In the genomic region with DNA sequence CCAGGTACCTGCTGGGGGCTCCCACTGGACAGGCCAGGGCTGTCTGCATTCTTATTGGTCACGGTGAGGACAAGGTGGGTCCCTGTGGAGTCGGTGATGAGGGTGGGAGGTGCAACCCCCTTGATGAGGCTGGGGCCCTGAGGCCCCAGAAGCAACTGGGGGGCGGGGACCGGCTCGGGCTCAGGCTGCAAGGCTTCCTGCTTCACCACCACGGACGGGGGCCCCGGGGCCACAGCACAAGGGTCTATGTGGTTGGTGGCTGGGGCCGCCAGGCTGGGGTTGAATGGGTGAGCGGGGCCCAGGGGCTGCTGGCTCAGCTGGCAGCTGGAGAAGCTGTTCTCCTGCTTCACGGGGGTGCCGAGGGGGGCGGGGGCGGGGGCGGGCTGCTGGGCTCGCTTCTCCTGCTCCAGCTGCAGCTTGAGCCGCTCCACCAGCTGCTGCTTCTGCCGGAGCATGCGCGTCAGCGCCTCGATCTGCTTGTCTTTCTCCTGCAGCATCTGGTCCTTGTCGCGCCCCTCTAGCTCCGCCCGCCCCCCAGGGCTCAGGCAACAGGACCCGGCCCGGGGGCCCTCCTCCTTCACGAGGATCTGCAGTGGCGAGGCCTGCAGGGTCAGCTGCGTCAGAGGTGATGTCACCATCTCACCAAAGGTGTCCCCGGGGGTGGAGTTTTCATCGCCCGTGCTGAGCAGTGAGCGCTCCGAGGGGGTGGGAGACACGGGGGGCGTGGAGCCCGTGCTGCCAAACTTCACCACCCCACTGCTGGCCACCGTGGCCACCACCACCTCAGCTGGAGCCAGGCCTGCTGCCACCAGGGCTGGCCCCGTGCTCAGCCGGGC, we compare ENCODE assay signal across 12 cellular contexts. TPM values are rescaled to one million over a fixed set of nuclear protein-coding genes. Genes with fewer than 3 reads are reported as not detected.
DNase-seq lines count a peak whose midpoint lies in the region; ATAC-seq, FAIRE-seq and TF ChIP-seq lines count a peak whose summit lies in the region.
"Had no signal": no experiment of that assay in that cellular context is flagged by ENCODE, and none has a peak within 500 bp of the region (broad histone marks: within the 10 kb centered on the region; RNA-seq: fewer than 3 reads in every experiment).

No MANE protein-coding gene starts in this region.

- no peaks in the 10 kb centered on the region for H3K9me3 Mint-ChIP-seq in osteocyte (ENCODE audit: unreplicated experiment)
- H3K9me3 Mint-ChIP-seq: activated naive CD4-positive, alpha-beta T cell treated with anti-CD3 and anti-CD28 coated beads, Interleukin-2, amount 10 ng/mL, durations not matched to agents 7 days and 5 days had no signal

- FAIRE-seq in H54 (lab: Jason Lieb, UNC) = no peak

- DNase-seq in NCI-H1092 (lab: John Stamatoyannopoulos, UW) = peak; percentile 77
- DNase-seq in WERI-Rb-1 = peak; percentile 83
- peak; percentile 63 for DNase-seq in left ventricle myocardium superior
- DNase-seq in H54 (ENCODE audit: insufficient read length, low spot score) = no peak
- no peak for DNase-seq in osteocyte (ENCODE audit: extremely low spot score, unreplicated experiment)
- DNase-seq: activated naive CD4-positive, alpha-beta T cell treated with anti-CD3 and anti-CD28 coated beads, Interleukin-2, amount 10 ng/mL, durations not matched to agents 7 days and 5 days; PC-3 had no signal

- TF ChIP-seq CTCF in WERI-Rb-1 (IDR thresholded peaks at IDR 0.05; ENCODE audit: low read depth, low read length) (no peak), osteocyte (IDR thresholded peaks at IDR 0.05) (no peak)

- TF ChIP-seq POLR2A in H54 (IDR thresholded peaks at IDR 0.05; ENCODE audit: low read depth, low read length) = no peak

- peak overlapping the region; percentile 85 for H3K27ac ChIP-seq in BLaER1
- peak overlapping the region; percentile 55 for H3K27ac ChIP-seq in WERI-Rb-1
- H3K27ac ChIP-seq: C4-2B, KMS-11 had no signal

- H3K27me3 ChIP-seq in BLaER1 (no peaks in the 10 kb centered on the region), WERI-Rb-1 (ENCODE audit: insufficient read depth, low read depth, severe bottlenecking) (no peaks in the 10 kb centered on the region)

- H3K27ac Mint-ChIP-seq in osteocyte (ENCODE audit: unreplicated experiment) = no peak overlapping the region

- H3K9ac ChIP-seq in BLaER1 = peak overlapping the region; percentile 43; the same call in 1 of the 2 replicates
- H3K9ac ChIP-seq: KMS-11 had no signal

- H3K4me1 Mint-ChIP-seq in osteocyte (ENCODE audit: unreplicated experiment) = peaks cover 9% of the 10 kb centered on the region

- H4K20me1 ChIP-seq in BLaER1 = peaks cover 15% of the 10 kb centered on the region; the same call in 1 of the 2 replicates

- intact Hi-C loops in left ventricle myocardium superior (cut with micrococcal nuclease) = no loop called here

- no peak overlapping the region for H3K4me3 Mint-ChIP-seq in osteocyte (ENCODE audit: unreplicated experiment)
- H3K4me3 Mint-ChIP-seq: activated naive CD4-positive, alpha-beta T cell treated with anti-CD3 and anti-CD28 coated beads, Interleukin-2, amount 10 ng/mL, durations not matched to agents 7 days and 5 days had no signal

- H3K36me3 Mint-ChIP-seq in osteocyte (ENCODE audit: unreplicated experiment) = peaks cover 47% of the 10 kb centered on the region

- peak overlapping the region; percentile 86 for H3K4me2 ChIP-seq in BLaER1
- H3K4me2 ChIP-seq: KMS-11 had no signal

- no peak overlapping the region for H3K4me3 ChIP-seq in BLaER1
- no peak overlapping the region for H3K4me3 ChIP-seq in WERI-Rb-1 (ENCODE audit: low read depth, low read length)

- H3K9me3 ChIP-seq in BLaER1 = no peaks in the 10 kb centered on the region
- H3K9me3 ChIP-seq in WERI-Rb-1 (ENCODE audit: severe bottlenecking) = no peaks in the 10 kb centered on the region

- no peaks in the 10 kb centered on the region for H3K27me3 Mint-ChIP-seq in osteocyte (ENCODE audit: unreplicated experiment)
- H3K27me3 Mint-ChIP-seq: activated naive CD4-positive, alpha-beta T cell treated with anti-CD3 and anti-CD28 coated beads, Interleukin-2, amount 10 ng/mL, durations not matched to agents 7 days and 5 days had no signal

- H3K4me1 ChIP-seq in BLaER1 = peaks cover 84% of the 10 kb centered on the region

- H3K36me3 ChIP-seq in BLaER1 (peaks cover 69% of the 10 kb centered on the region), WERI-Rb-1 (peaks cover 61% of the 10 kb centered on the region)

- ATAC-seq in left ventricle myocardium superior = peak; percentile 33
- no peak for ATAC-seq in HG03457 (IDR thresholded peaks at IDR 0.05; ENCODE audit: unreplicated experiment)
- no peak for ATAC-seq in HG03025 (IDR thresholded peaks at IDR 0.05; ENCODE audit: low FRiP score, unreplicated experiment)
- ATAC-seq: PC-3 had no signal

RNA-seq across cellular contexts. Expression of gene SGSM3, which starts 48.2 kb away (rescaled TPM):
- total RNA-seq in left ventricle myocardium superior (40.8 TPM), osteocyte (69.8 and 81.6 TPM in 2 replicates)

Comparison
In these comparisons a context has a peak if more than half of its experiments do, and no peak if none do; other contexts are left out.
1. DNase-seq: peak in NCI-H1092 (single experiment), WERI-Rb-1 (single experiment) and left ventricle myocardium superior (single experiment); none in H54 (single experiment) and osteocyte (single experiment).